ENCODE assay signal across 8 cellular contexts in the genomic region with DNA sequence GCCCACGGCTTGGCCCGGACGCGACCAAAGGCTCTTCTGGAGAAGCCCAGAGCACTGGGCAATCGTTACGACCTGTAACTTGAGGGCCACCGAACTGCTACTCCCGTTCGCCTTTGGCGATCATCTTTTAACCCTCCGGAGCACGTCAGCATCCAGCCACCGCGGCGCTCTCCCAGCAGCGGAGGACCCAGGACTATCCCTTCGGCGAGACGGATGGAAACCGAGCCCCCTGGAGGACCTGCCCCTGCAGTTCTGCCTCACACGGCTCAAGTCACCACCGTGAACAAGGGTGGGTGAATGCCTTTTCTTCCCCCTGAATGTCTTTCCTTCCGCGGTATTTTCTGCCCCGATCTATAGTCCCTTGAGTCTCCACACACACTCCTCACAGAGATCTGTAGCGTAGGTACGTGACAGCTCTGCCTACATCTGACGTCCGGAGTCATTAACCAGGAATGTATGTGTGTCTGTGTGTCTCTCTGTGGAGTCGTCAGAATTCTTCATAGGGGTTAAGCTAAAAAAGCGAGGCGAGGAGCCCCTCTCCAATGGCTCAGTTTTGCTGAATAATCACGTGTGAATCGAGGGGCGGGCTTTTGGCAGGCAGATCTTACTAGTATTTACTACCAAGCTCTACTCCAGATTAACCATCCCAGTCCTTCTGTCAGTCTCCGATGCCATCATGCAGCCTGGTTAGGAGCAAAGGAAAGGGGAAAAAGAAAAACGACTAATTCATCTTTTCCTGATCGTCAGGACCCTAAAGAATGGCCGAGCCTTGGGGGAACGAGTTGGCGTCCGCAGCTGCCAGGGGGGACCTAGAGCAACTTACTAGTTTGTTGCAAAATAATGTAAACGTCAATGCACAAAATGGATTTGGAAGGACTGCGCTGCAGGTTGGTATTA. TPM values are rescaled to one million over a fixed set of nuclear protein-coding genes. Genes with fewer than 3 reads are reported as not detected.
DNase-seq lines count a peak whose midpoint lies in the region; ATAC-seq and TF ChIP-seq lines count a peak whose summit lies in the region.

TSS of gene CDKN2C (plus strand) at position 635 of the 897 bp plus-strand sequence. CDS start at position 759, 124 bp downstream.

- peaks cover 49% of the 10 kb centered on the region for H3K27me3 Mint-ChIP-seq in brain

- WGBS in iPS DF 6.9 (ENCODE audit: insufficient coverage, insufficient read length): no CpG with 5 or more reads among the region's 44 CpGs

- no peaks in the 10 kb centered on the region for H3K4me1 ChIP-seq in iPS DF 6.9 (ENCODE audit: control insufficient read depth, insufficient read depth, low read length)

- peak within 1 kb of the TSS; percentile 36 to 99 (median 93) for H3K27ac Mint-ChIP-seq in brain

- H3K4me1 Mint-ChIP-seq in brain: peaks cover 31% of the 10 kb centered on the region

- H3K9me3 ChIP-seq in iPS DF 6.9 (ENCODE audit: control insufficient read depth, insufficient read depth, low read length): no peaks in the 10 kb centered on the region

- peak; percentile 38 for ATAC-seq in GM18502 (IDR thresholded peaks at IDR 0.05; ENCODE audit: poor library complexity, unreplicated experiment)
- peak; percentile 24 for ATAC-seq in HG02973 (IDR thresholded peaks at IDR 0.05; ENCODE audit: unreplicated experiment)

- DNase-seq in A172 (ENCODE audit: low spot score) (peak; percentile 93), NCI-H187 treated with DMSO at 0.1 percent for 48 hours (lab: John Stamatoyannopoulos, UW) (peak; percentile 59), T-helper 2 cell (peak in 4 of 5 experiments; percentile 20 to 71 (median 52)), iPS DF 6.9 (ENCODE audit: low read depth, low spot score) (no peak), retinal pigment epithelial cell (ENCODE audit: low read depth) (no peak)

- no peak within 1 kb of the TSS for H3K27ac ChIP-seq in iPS DF 6.9 (ENCODE audit: low read length)

- no peaks in the 10 kb centered on the region for H3K36me3 ChIP-seq in iPS DF 6.9 (ENCODE audit: control insufficient read depth, insufficient read depth, low read length)

- H3K4me3 Mint-ChIP-seq in brain: peak within 1 kb of the TSS; percentile 88 to 99 (median 97)

- no peak for TF ChIP-seq CTCF in brain (conservative IDR thresholded peaks at IDR 0.05)
- TF ChIP-seq CTCF in retinal pigment epithelial cell (conservative IDR thresholded peaks at IDR 0.05; ENCODE audit: low read depth, low read length): peak; percentile 5

- H3K4me3 ChIP-seq in iPS DF 6.9 (ENCODE audit: low read length): peak within 1 kb of the TSS; percentile 35; the same call in 1 of the 2 replicates
- peak within 1 kb of the TSS; percentile 90 for H3K4me3 ChIP-seq in retinal pigment epithelial cell (ENCODE audit: low read length)

- peaks cover 10% of the 10 kb centered on the region for H3K36me3 Mint-ChIP-seq in brain

- H3K27me3 ChIP-seq in iPS DF 6.9 (ENCODE audit: control insufficient read depth, insufficient read depth, low read length): peaks cover 49% of the 10 kb centered on the region

- no peaks in the 10 kb centered on the region for H3K9me3 Mint-ChIP-seq in brain

RNA-seq across cellular contexts. Expression of gene CDKN2C, which starts in this region (rescaled TPM):
- 65.5 and 89.0 TPM in 2 replicates for total RNA-seq in A172 (2014; rRNA removed; shearing (Covaris generic))
- polyA plus RNA-seq in brain (ENCODE audit: insufficient read depth, low read depth, low replicate concordance): 251 TPM

Comparison
In these comparisons a context has a peak if more than half of its experiments do, and no peak if none do; other contexts are left out.
1. DNase-seq: peak in A172 (single experiment), NCI-H187 treated with DMSO at 0.1 percent for 48 hours (single experiment) and T-helper 2 cell (4 of 5); none in iPS DF 6.9 (single experiment) and retinal pigment epithelial cell (single experiment).